ENCODE assay signal across 17 cellular contexts in the genomic region with DNA sequence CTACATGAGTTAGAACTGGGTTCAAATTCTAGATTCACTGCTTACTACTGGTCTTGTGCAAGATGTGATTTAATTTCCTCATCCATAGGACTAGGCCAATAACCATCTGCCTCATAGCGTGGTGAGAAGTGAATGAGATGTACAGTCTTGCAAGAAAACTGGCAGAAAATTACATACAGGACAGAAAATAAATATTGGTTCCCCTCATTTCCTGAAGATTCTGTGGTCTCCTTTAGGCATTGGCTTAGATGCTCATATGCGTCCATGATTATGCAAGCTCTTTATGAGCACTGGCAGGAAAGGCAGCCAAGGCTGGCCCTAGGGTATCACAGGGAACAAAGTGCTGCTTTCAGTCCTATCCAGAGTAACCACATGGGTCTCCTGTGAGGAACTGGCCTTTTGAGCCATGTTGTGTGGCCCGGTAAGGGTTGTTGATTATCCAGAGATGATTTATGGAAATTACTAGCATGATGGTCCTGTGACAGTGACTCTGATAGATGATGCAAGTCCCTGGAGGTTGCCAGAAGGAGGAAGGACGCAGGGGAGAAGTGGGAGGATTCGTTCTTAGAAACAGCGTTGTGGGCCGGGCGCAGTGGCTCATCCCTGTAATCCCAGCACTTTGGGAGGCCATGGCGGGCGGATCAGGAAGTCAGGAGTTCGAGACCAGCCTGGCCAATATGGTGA. TPM values are rescaled to one million over a fixed set of nuclear protein-coding genes. Genes with fewer than 3 reads are reported as not detected.
A peak's percentile ranks its signal among the peaks of the same experiment; 100 is the strongest.
DNase-seq lines count a peak whose midpoint lies in the region; TF ChIP-seq lines count a peak whose summit lies in the region.
"Had no signal": no experiment of that assay in that cellular context is flagged by ENCODE, and none has a peak within 500 bp of the region (broad histone marks: within the 10 kb centered on the region; RNA-seq: fewer than 3 reads in every experiment).

No MANE protein-coding gene starts in this region.

- in situ Hi-C loops in mammary epithelial cell (cut with MboI; ENCODE audit: low sequenced_read_pairs in 2 of 2), result no loop called here
- in situ Hi-C loops in transverse colon (cut with MboI; ENCODE audit: low pct_ligation_motif_present in 1 of 4, low pct_unique_long_range_greater_than_20kb in 1 of 4, low sequenced_read_pairs in 3 of 4), result no loop called here

- no peaks in the 10 kb centered on the region for H3K4me1 Mint-ChIP-seq in MCF 10A (ENCODE audit: insufficient read depth, unreplicated experiment)
- H3K4me1 Mint-ChIP-seq in activated T-cell treated with anti-CD3 and anti-CD28 coated beads, Interleukin-2, amount 50 U/mL, for 24 hours (ENCODE audit: low read depth), result no peaks in the 10 kb centered on the region

- 46% methylated on average over 9 of the region's 11 CpGs for WGBS in mammary epithelial cell (ENCODE audit: low coverage, missing lambda C conversion rate)
- 88 to 100% methylated on average over 3 to 11 of the region's 11 CpGs for WGBS in transverse colon (ENCODE audit: low coverage in 1 of 2), 2 donors

- DNase-seq in breast epithelium (ENCODE audit: low spot score in 2 of 2) (peak in 1 of 2 donors; percentile 71), MCF 10A (ENCODE audit: unreplicated experiment) (no peak), mammary epithelial cell (no peak), medulla oblongata (ENCODE audit: extremely low spot score) (peak; percentile 60), transverse colon (peak; percentile 12), NCI-H2081 treated with DMSO at 0.1 percent for 48 hours (lab: John Stamatoyannopoulos, UW) (no peak), GM10248 (ENCODE audit: extremely low spot score) (no peak)
- no peak for DNase-seq in activated T-cell treated with anti-CD3 and anti-CD28 coated beads, Interleukin-2, amount 50 U/mL, for 24 hours
- DNase-seq: activated CD8-positive, alpha-beta T cell treated with anti-CD3 and anti-CD28 coated beads, Interleukin-2, amount 10 ng/mL, durations not matched to agents 7 days and 5 days; DND-41; dorsolateral prefrontal cortex; NCI-H2107; SJCRH30 had no signal

- TF ChIP-seq CTCF in breast epithelium (IDR thresholded peaks at IDR 0.05) (no peak), MCF 10A (IDR thresholded peaks at IDR 0.05; ENCODE audit: unreplicated experiment) (no peak), mammary epithelial cell (conservative IDR thresholded peaks at IDR 0.05 in 1 of 2, IDR thresholded peaks at IDR 0.05 in 1 of 2; ENCODE audit: extremely low read depth in 1 of 2, insufficient read depth in 1 of 2, low read depth in 1 of 2, low read length in 2 of 2) (no peak), transverse colon (IDR thresholded peaks at IDR 0.05) (no peak), GM10248 (IDR thresholded peaks at IDR 0.05; ENCODE audit: control extremely low read depth, extremely low read depth, low read depth, missing control alignments) (no peak)

- H3K36me3 ChIP-seq in breast epithelium (no peaks in the 10 kb centered on the region), mammary epithelial cell (ENCODE audit: insufficient read depth, low read length) (no peaks in the 10 kb centered on the region), transverse colon (no peaks in the 10 kb centered on the region)
- H3K36me3 ChIP-seq: prostate gland, SJCRH30, thyroid gland had no signal

- no peaks in the 10 kb centered on the region for H3K36me3 Mint-ChIP-seq in MCF 10A (ENCODE audit: insufficient read depth, unreplicated experiment)
- H3K36me3 Mint-ChIP-seq in activated T-cell treated with anti-CD3 and anti-CD28 coated beads, Interleukin-2, amount 50 U/mL, for 24 hours (ENCODE audit: low read depth), result no peaks in the 10 kb centered on the region

- TF ChIP-seq POLR2A in breast epithelium (IDR thresholded peaks at IDR 0.05), result no peak
- no peak for TF ChIP-seq POLR2A in transverse colon (IDR thresholded peaks at IDR 0.05)

- H3K27me3 ChIP-seq in breast epithelium, result no peaks in the 10 kb centered on the region
- no peaks in the 10 kb centered on the region for H3K27me3 ChIP-seq in mammary epithelial cell (ENCODE audit: insufficient read depth, low read length)
- no peaks in the 10 kb centered on the region for H3K27me3 ChIP-seq in transverse colon
- H3K27me3 ChIP-seq: dorsolateral prefrontal cortex, SJCRH30, thyroid gland had no signal

- H3K9me3 Mint-ChIP-seq in MCF 10A (ENCODE audit: unreplicated experiment), result no peaks in the 10 kb centered on the region
- no peaks in the 10 kb centered on the region for H3K9me3 Mint-ChIP-seq in activated T-cell treated with anti-CD3 and anti-CD28 coated beads, Interleukin-2, amount 50 U/mL, for 24 hours

- H3K79me2 ChIP-seq in mammary epithelial cell (ENCODE audit: insufficient read depth, low read length), result no peaks in the 10 kb centered on the region

- no peak overlapping the region for H3K4me3 Mint-ChIP-seq in MCF 10A (ENCODE audit: unreplicated experiment)
- no peak overlapping the region for H3K4me3 Mint-ChIP-seq in activated T-cell treated with anti-CD3 and anti-CD28 coated beads, Interleukin-2, amount 50 U/mL, for 24 hours
- H3K4me3 Mint-ChIP-seq: activated CD8-positive, alpha-beta T cell treated with anti-CD3 and anti-CD28 coated beads, Interleukin-2, amount 10 ng/mL, durations not matched to agents 7 days and 5 days had no signal

- H3K27me3 Mint-ChIP-seq in MCF 10A (ENCODE audit: insufficient read depth, unreplicated experiment), result no peaks in the 10 kb centered on the region
- no peaks in the 10 kb centered on the region for H3K27me3 Mint-ChIP-seq in activated T-cell treated with anti-CD3 and anti-CD28 coated beads, Interleukin-2, amount 50 U/mL, for 24 hours

- intact Hi-C loops in breast epithelium (cut with DNase I; ENCODE audit: low total_unique reads) (no loop called here), MCF 10A (cut with micrococcal nuclease) (no loop called here), mammary epithelial cell (cut with micrococcal nuclease) (no loop called here), transverse colon (cut with DNase I; ENCODE audit: low total_unique reads) (no loop called here)

- no peak overlapping the region for H3K4me3 ChIP-seq in breast epithelium
- no peak overlapping the region for H3K4me3 ChIP-seq in mammary epithelial cell (replicated peaks in 1 of 3; ENCODE audit: insufficient read depth in 1 of 3, low read depth in 2 of 3, low read length in 3 of 3)
- no peak overlapping the region for H3K4me3 ChIP-seq in transverse colon
- H3K4me3 ChIP-seq: dorsolateral prefrontal cortex, prostate gland, SJCRH30, thyroid gland had no signal

- dilution Hi-C loops in mammary epithelial cell (cut with HindIII; ENCODE audit: low sequenced_read_pairs), result no loop called here

- POLR2A ChIA-PET in MCF 10A (lab: Yijun Ruan, JAX) (interaction anchor here (0.7 kb wide), 1 partner anchor 53 kb away, joined by 3 read pairs; no protein-coding TSS in a partner anchor), GM10248 (lab: Yijun Ruan, JAX) (no interaction called here)

- TF ChIP-seq EP300 in transverse colon (IDR thresholded peaks at IDR 0.05; ENCODE audit: low read depth), result no peak

- no peak overlapping the region for H3K9ac ChIP-seq in mammary epithelial cell (ENCODE audit: insufficient read depth, low read length)

- no peaks in the 10 kb centered on the region for H3K4me1 ChIP-seq in breast epithelium
- no peaks in the 10 kb centered on the region for H3K4me1 ChIP-seq in mammary epithelial cell (ENCODE audit: insufficient read depth, low read length)
- no peaks in the 10 kb centered on the region for H3K4me1 ChIP-seq in transverse colon
- H3K4me1 ChIP-seq: prostate gland had no signal

- BruUV-seq in MCF 10A (replicated peaks; lab: Mats Ljungman, UMichigan) (no TSS peak), mammary epithelial cell (replicated peaks; lab: Mats Ljungman, UMichigan) (no TSS peak)

- CTCF ChIA-PET in MCF 10A (lab: Yijun Ruan, JAX), result interaction anchor here (0.6 kb wide), 1 partner anchor 232 kb away, joined by 5 read pairs; no protein-coding TSS in a partner anchor
- CTCF ChIA-PET in mammary epithelial cell (lab: Charles Lee; ENCODE audit: low non-redundant PET), result no interaction called here
- CTCF ChIA-PET in GM10248 (lab: Yijun Ruan, JAX), result interaction anchor here (1.9 kb wide), 1 partner anchor 14 kb away, joined by 4 read pairs; no protein-coding TSS in a partner anchor

- H3K9me3 ChIP-seq in breast epithelium (no peaks in the 10 kb centered on the region), mammary epithelial cell (replicated peaks; ENCODE audit: insufficient read depth, low read length) (no peaks in the 10 kb centered on the region), transverse colon (no peaks in the 10 kb centered on the region)
- H3K9me3 ChIP-seq: prostate gland, thyroid gland had no signal

- no peak overlapping the region for H3K4me2 ChIP-seq in mammary epithelial cell (ENCODE audit: insufficient read depth, low read depth, low read length)

- peak overlapping the region; percentile 18 for H2AFZ ChIP-seq in mammary epithelial cell (ENCODE audit: low read depth, low read length)

- H3K27ac ChIP-seq in breast epithelium, result peak overlapping the region; percentile 38 to 50
- no peak overlapping the region for H3K27ac ChIP-seq in mammary epithelial cell (ENCODE audit: insufficient read depth, low read depth, low read length)
- H3K27ac ChIP-seq in transverse colon, result no peak overlapping the region
- H3K27ac ChIP-seq: 22Rv1, C4-2B, prostate gland, SJCRH30, thyroid gland had no signal

- no peaks in the 10 kb centered on the region for H4K20me1 ChIP-seq in mammary epithelial cell (ENCODE audit: insufficient read depth, low read length)

- H3K27ac Mint-ChIP-seq in MCF 10A (ENCODE audit: low read depth, unreplicated experiment), result no peak overlapping the region
- H3K27ac Mint-ChIP-seq in activated T-cell treated with anti-CD3 and anti-CD28 coated beads, Interleukin-2, amount 50 U/mL, for 24 hours, result no peak overlapping the region
- H3K27ac Mint-ChIP-seq: activated CD8-positive, alpha-beta T cell treated with anti-CD3 and anti-CD28 coated beads, Interleukin-2, amount 10 ng/mL, durations not matched to agents 7 days and 5 days had no signal

RNA-seq across cellular contexts. Expression of gene MOB1B, which starts 9.9 kb away (rescaled TPM):
- 10 to 100 TPM; 13.3 to 27.8 (median 15.1) TPM for total RNA-seq in breast epithelium
- 16.1 and 19.9 TPM in 2 replicates for total RNA-seq in MCF 10A (2022)
- 10 to 100 TPM; 28.2 to 32.3 TPM for total RNA-seq in mammary epithelial cell
- polyA plus RNA-seq in mammary epithelial cell, result 9.3 TPM
- polyA minus RNA-seq in mammary epithelial cell, result 21.9 TPM
- total RNA-seq in transverse colon, result 10 to 100 TPM in 2 of 4 donors, 1 to 10 TPM in 2; 6.7 to 15.4 (median 11.0) TPM

RNA-seq across cellular contexts. Expression of gene GRSF1, which starts 52.5 kb away (rescaled TPM):
- total RNA-seq in breast epithelium (10 to 100 TPM; 37.0 to 56.8 (median 55.0) TPM), MCF 10A (2022) (60.2 and 69.3 TPM in 2 replicates), mammary epithelial cell (10 to 100 TPM; 55.7 to 85.6 TPM), transverse colon (10 to 100 TPM; 42.6 to 63.2 (median 60.8) TPM)
- polyA plus RNA-seq in mammary epithelial cell, result 51.8 TPM
- polyA minus RNA-seq in mammary epithelial cell, result 45.4 TPM

Comparison
In these comparisons a context has a peak if more than half of its experiments do, and no peak if none do; other contexts are left out.
1. H3K27ac ChIP-seq: peak in breast epithelium (2 of 2); none in mammary epithelial cell (single experiment) and transverse colon (0 of 4).
2. DNase-seq: peak in medulla oblongata (single experiment) and transverse colon (single experiment); none in MCF 10A (single experiment), mammary epithelial cell (single experiment), activated T-cell treated with anti-CD3 and anti-CD28 coated beads, Interleukin-2, amount 50 U/mL, for 24 hours (single experiment), NCI-H2081 treated with DMSO at 0.1 percent for 48 hours (single experiment) and GM10248 (single experiment).